Comparison of ENCODE assay signal across 9 cellular contexts in the genomic region with DNA sequence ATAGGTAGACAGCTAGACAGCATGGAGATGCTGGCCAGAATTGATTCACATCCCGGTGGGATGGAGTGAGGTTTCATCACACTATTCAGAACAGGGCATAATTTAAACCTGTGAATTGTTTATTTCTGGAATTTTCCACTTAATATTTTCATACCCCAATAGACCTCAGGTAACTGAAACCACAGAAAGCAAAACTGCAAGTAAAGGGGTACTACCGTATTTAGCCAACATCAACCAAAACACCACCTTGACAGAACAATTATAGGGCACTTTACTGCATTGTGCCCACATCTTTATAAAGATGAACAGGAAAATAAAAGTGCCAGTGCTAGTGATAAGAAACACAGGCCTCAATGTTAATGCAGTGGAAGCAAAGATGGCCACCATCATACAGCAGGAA. TPM values are rescaled to one million over a fixed set of nuclear protein-coding genes. Genes with fewer than 3 reads are reported as not detected.
DNase-seq lines count a peak whose midpoint lies in the region; ATAC-seq, FAIRE-seq and TF ChIP-seq lines count a peak whose summit lies in the region.
"Had no signal": no experiment of that assay in that cellular context is flagged by ENCODE, and none has a peak within 500 bp of the region (broad histone marks: within the 10 kb centered on the region; RNA-seq: fewer than 3 reads in every experiment).

No MANE protein-coding gene starts in this region.

- H3K27me3 ChIP-seq in HUES64 (ENCODE audit: insufficient read depth, low read length) = no peaks in the 10 kb centered on the region
- no peaks in the 10 kb centered on the region for H3K27me3 ChIP-seq in neural progenitor cell

- peaks cover 100% of the 10 kb centered on the region for H3K79me2 ChIP-seq in neural progenitor cell (ENCODE audit: low read depth)

- H3K4me3 ChIP-seq in HUES64 (ENCODE audit: low read length) (no peak overlapping the region), neural progenitor cell (no peak overlapping the region)

- H3F3A ChIP-seq in neural progenitor cell (ENCODE audit: low read depth) = peaks cover 57% of the 10 kb centered on the region

- no peak for ATAC-seq in activated naive CD8-positive, alpha-beta T cell treated with anti-CD3 and anti-CD28 coated beads, Interleukin-2, amount 10 ng/mL, durations not matched to agents 7 days and 5 days (ENCODE audit: low read depth)
- no peak for ATAC-seq in HG03135 (IDR thresholded peaks at IDR 0.05; ENCODE audit: unreplicated experiment)

- peak overlapping the region; percentile 21; the same call in 1 of the 2 replicates for H3K27ac ChIP-seq in HUES64 (ENCODE audit: low read depth, low read length)
- H3K27ac ChIP-seq in neural progenitor cell = peak overlapping the region; percentile 88

- H3K9ac ChIP-seq in HUES64 (ENCODE audit: low read depth, low read length) (no peak overlapping the region), neural progenitor cell (no peak overlapping the region)

- H3K4me1 Mint-ChIP-seq in activated naive CD8-positive, alpha-beta T cell treated with anti-CD3 and anti-CD28 coated beads, Interleukin-2, amount 10 ng/mL, durations not matched to agents 7 days and 5 days = peaks cover 65% of the 10 kb centered on the region
- peaks cover 51% of the 10 kb centered on the region for H3K4me1 Mint-ChIP-seq in neural progenitor cell

- peaks cover 4% of the 10 kb centered on the region for H3K36me3 ChIP-seq in HUES64 (ENCODE audit: insufficient read depth, low read length)
- H3K36me3 ChIP-seq in neural progenitor cell = peaks cover under 1% of the 10 kb centered on the region

- no peak overlapping the region for H3K4me2 ChIP-seq in neural progenitor cell

- H3K4me3 Mint-ChIP-seq in activated naive CD8-positive, alpha-beta T cell treated with anti-CD3 and anti-CD28 coated beads, Interleukin-2, amount 10 ng/mL, durations not matched to agents 7 days and 5 days = peak overlapping the region; percentile 69
- no peak overlapping the region for H3K4me3 Mint-ChIP-seq in neural progenitor cell

- H3K9me3 Mint-ChIP-seq in activated naive CD8-positive, alpha-beta T cell treated with anti-CD3 and anti-CD28 coated beads, Interleukin-2, amount 10 ng/mL, durations not matched to agents 7 days and 5 days = peaks cover 2% of the 10 kb centered on the region
- H3K9me3 Mint-ChIP-seq in neural progenitor cell = peaks cover 7% of the 10 kb centered on the region

- peaks cover 70% of the 10 kb centered on the region for H4K20me1 ChIP-seq in neural progenitor cell (ENCODE audit: low read depth)

- FAIRE-seq in GM19239 (lab: Jason Lieb, UNC) = peak; percentile 18

- TF ChIP-seq CTCF in neural progenitor cell (IDR thresholded peaks at IDR 0.05) = no peak

- peaks cover 63% of the 10 kb centered on the region for H3K4me1 ChIP-seq in HUES64 (ENCODE audit: insufficient read depth, low read length)
- peaks cover 74% of the 10 kb centered on the region for H3K4me1 ChIP-seq in neural progenitor cell

- no peak overlapping the region for H2AFZ ChIP-seq in neural progenitor cell (replicated peaks)

- POLR2A ChIA-PET in activated naive CD8-positive, alpha-beta T cell treated with anti-CD3 and anti-CD28 coated beads, Interleukin-2, amount 10 ng/mL, durations not matched to agents 7 days and 5 days (lab: Charles Lee) = interaction anchor here (1.8 kb wide), 1 partner anchor 56 kb away, joined by 4 read pairs; no protein-coding TSS in a partner anchor

- no peaks in the 10 kb centered on the region for H3K27me3 Mint-ChIP-seq in activated naive CD8-positive, alpha-beta T cell treated with anti-CD3 and anti-CD28 coated beads, Interleukin-2, amount 10 ng/mL, durations not matched to agents 7 days and 5 days
- peaks cover 1% of the 10 kb centered on the region for H3K27me3 Mint-ChIP-seq in neural progenitor cell (ENCODE audit: insufficient read depth, low read depth)

- peaks cover 27% of the 10 kb centered on the region for H3K36me3 Mint-ChIP-seq in activated naive CD8-positive, alpha-beta T cell treated with anti-CD3 and anti-CD28 coated beads, Interleukin-2, amount 10 ng/mL, durations not matched to agents 7 days and 5 days
- peaks cover 3% of the 10 kb centered on the region for H3K36me3 Mint-ChIP-seq in neural progenitor cell

- H3K9me3 ChIP-seq in HUES64 (ENCODE audit: insufficient read depth, low read depth, low read length) (peaks cover under 1% of the 10 kb centered on the region), neural progenitor cell (ENCODE audit: low read depth) (peaks cover under 1% of the 10 kb centered on the region)

- DNase-seq in GM19239 (ENCODE audit: insufficient read length, low spot score) = no peak
- no peak for DNase-seq in activated naive CD8-positive, alpha-beta T cell treated with anti-CD3 and anti-CD28 coated beads, Interleukin-2, amount 10 ng/mL, durations not matched to agents 7 days and 5 days
- no peak for DNase-seq in neural progenitor cell (ENCODE audit: low spot score)
- DNase-seq in NCI-H2227 treated with DMSO at 0.1 percent for 48 hours (lab: John Stamatoyannopoulos, UW) = no peak
- no peak for DNase-seq in ureter (ENCODE audit: low spot score)
- no peak for DNase-seq in GM19240 (ENCODE audit: insufficient read length, low spot score)
- DNase-seq: NCI-H1105 treated with DMSO at 0.1 percent for 48 hours had no signal

- WGBS in HUES64 = 98% methylated on average over 2 of the region's 2 CpGs

- H3K27ac Mint-ChIP-seq in activated naive CD8-positive, alpha-beta T cell treated with anti-CD3 and anti-CD28 coated beads, Interleukin-2, amount 10 ng/mL, durations not matched to agents 7 days and 5 days = peak overlapping the region; percentile 80
- no peak overlapping the region for H3K27ac Mint-ChIP-seq in neural progenitor cell

RNA-seq across cellular contexts. Expression of a gene that starts 7.5 kb away (rescaled TPM):
- polyA plus RNA-seq in HUES64 (2013, experiment 1 of 2) = 33.9 TPM
- 37.5 TPM for polyA plus RNA-seq in HUES64 (2013, experiment 2 of 2)
- 10 to 100 TPM; 70.2 to 78.3 TPM for total RNA-seq in activated naive CD8-positive, alpha-beta T cell treated with anti-CD3 and anti-CD28 coated beads, Interleukin-2, amount 10 ng/mL, durations not matched to agents 7 days and 5 days
- total RNA-seq in neural progenitor cell (ENCODE audit: low replicate concordance) (105 and 126 TPM in 2 replicates), ureter (89.9 TPM)
